Comparison of ENCODE assay signal across 19 cellular contexts in the genomic region with DNA sequence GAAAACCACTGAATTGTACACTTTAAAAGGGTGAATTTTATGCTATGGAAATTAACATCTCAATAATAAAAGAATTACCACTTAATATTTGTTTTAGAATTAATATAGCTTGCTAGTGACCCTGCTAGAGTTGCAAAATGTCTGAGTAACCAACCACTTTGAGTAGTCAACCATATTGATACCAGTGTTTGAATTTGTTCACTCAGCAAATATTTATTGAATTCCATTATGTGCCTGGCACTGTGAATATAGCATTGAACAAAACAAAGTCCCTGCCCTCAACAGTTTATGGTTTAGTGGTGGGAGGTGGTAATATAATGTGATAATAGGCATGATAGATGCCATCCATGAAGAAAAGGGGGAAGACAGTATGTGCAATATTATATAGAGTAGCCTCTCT. TPM values are rescaled to one million over a fixed set of nuclear protein-coding genes. Genes with fewer than 3 reads are reported as not detected.
DNase-seq lines count a peak whose midpoint lies in the region; ATAC-seq, FAIRE-seq and TF ChIP-seq lines count a peak whose summit lies in the region.
"Had no signal": no experiment of that assay in that cellular context is flagged by ENCODE, and none has a peak within 500 bp of the region (broad histone marks: within the 10 kb centered on the region; RNA-seq: fewer than 3 reads in every experiment).

No MANE protein-coding gene starts in this region.

- peaks cover 10% of the 10 kb centered on the region; the same call in 1 of the 3 replicates for H3K4me1 ChIP-seq in A549
- peaks cover 24% of the 10 kb centered on the region for H3K4me1 ChIP-seq in DND-41 (ENCODE audit: insufficient read depth, low read length)
- peaks cover 1% of the 10 kb centered on the region for H3K4me1 ChIP-seq in IMR-90 (ENCODE audit: control insufficient read depth, insufficient read depth, low read length)
- H3K4me1 ChIP-seq in K562 (replicated peaks in 1 of 2; ENCODE audit: control insufficient read depth in 2 of 2, insufficient read depth in 2 of 2, low read length in 2 of 2), result peaks cover 0 to 4% of the 10 kb centered on the region in 2 experiments; a peak in 3 of 5 replicates
- H3K4me1 ChIP-seq in SJCRH30, result no peaks in the 10 kb centered on the region

- H3K4ac ChIP-seq in IMR-90 (ENCODE audit: low read depth, low read length), result no peak overlapping the region

- no peak overlapping the region for H2BK15ac ChIP-seq in IMR-90 (ENCODE audit: low read depth, low read length)

- FAIRE-seq in A549 (lab: Jason Lieb, UNC) (no peak), K562 (lab: Jason Lieb, UNC) (no peak)
- FAIRE-seq: GM12878, GM18507 had no signal

- no peak overlapping the region for H4K5ac ChIP-seq in IMR-90 (ENCODE audit: low read depth, low read length)

- no peak overlapping the region for H2AK9ac ChIP-seq in IMR-90 (replicated peaks; ENCODE audit: low read depth, low read length, poor library complexity)

- no peak for TF ChIP-seq POLR2A in A549 (IDR thresholded peaks at IDR 0.05; ENCODE audit: low read length)
- no peak for TF ChIP-seq POLR2A in IMR-90 (IDR thresholded peaks at IDR 0.05; ENCODE audit: low read depth, low read length)
- no peak for TF ChIP-seq POLR2A in K562 (conservative IDR thresholded peaks at IDR 0.05)

- H2AFZ ChIP-seq in DND-41 (ENCODE audit: low read depth, low read length) (no peak overlapping the region), IMR-90 (replicated peaks; ENCODE audit: low read length, poor library complexity) (no peak overlapping the region), K562 (ENCODE audit: low read depth, low read length) (no peak overlapping the region)
- H2AFZ ChIP-seq: GM23338 had no signal

- H3K27ac ChIP-seq in A549, result no peak overlapping the region
- H3K27ac ChIP-seq in DND-41 (ENCODE audit: low read length), result no peak overlapping the region
- H3K27ac ChIP-seq in IMR-90 (ENCODE audit: insufficient read depth, low read length), result no peak overlapping the region
- no peak overlapping the region for H3K27ac ChIP-seq in K562 (ENCODE audit: extremely low read depth, low read depth, low read length)
- no peak overlapping the region for H3K27ac ChIP-seq in SJCRH30

- H3K9ac ChIP-seq in DND-41 (ENCODE audit: low read depth, low read length) (no peak overlapping the region), IMR-90 (ENCODE audit: low read depth, low read length) (no peak overlapping the region), K562 (ENCODE audit: insufficient read depth in 1 of 2, low read depth in 2 of 2, low read length in 2 of 2) (no peak overlapping the region)

- H2BK5ac ChIP-seq in IMR-90 (ENCODE audit: low read depth, low read length, poor library complexity, severe bottlenecking), result no peak overlapping the region

- in situ Hi-C loops in IMR-90 (cut with MboI; ENCODE audit: low sequenced_read_pairs) (no loop called here), K562 (cut with MboI) (no loop called here)

- CTCF ChIA-PET in A549 (lab: Yijun Ruan, JAX) (interaction anchor here (0.6 kb wide), 1 partner anchor 157 kb away, joined by 4 read pairs; no protein-coding TSS in a partner anchor), IMR-90 (lab: Yijun Ruan, JAX) (no interaction called here), K562 (lab: Yijun Ruan, JAX; ENCODE audit: low intra/inter-chr PET ratio) (no interaction called here)

- no peak for TF ChIP-seq CTCF in A549 (IDR thresholded peaks at IDR 0.05)
- no peak for TF ChIP-seq CTCF in DND-41 (IDR thresholded peaks at IDR 0.05; ENCODE audit: borderline replicate concordance, extremely low read depth, low read length, poor library complexity, severe bottlenecking)
- no peak for TF ChIP-seq CTCF in IMR-90 (conservative IDR thresholded peaks at IDR 0.05; ENCODE audit: low read depth, low read length)
- TF ChIP-seq CTCF in K562 (IDR thresholded peaks at IDR 0.05 in 2 of 3, conservative IDR thresholded peaks at IDR 0.05 in 1 of 3; ENCODE audit: insufficient read depth in 2 of 3, low read depth in 1 of 3, low read length in 3 of 3), result no peak

- no peak overlapping the region for H3K14ac ChIP-seq in IMR-90 (replicated peaks; ENCODE audit: low read depth, low read length)

- H3K36me3 ChIP-seq in DND-41 (ENCODE audit: insufficient read depth, low read length) (peaks cover 79% of the 10 kb centered on the region), IMR-90 (ENCODE audit: control insufficient read depth, insufficient read depth, low read length) (peaks cover 4% of the 10 kb centered on the region), K562 (ENCODE audit: control insufficient read depth, insufficient read depth, low read length) (peaks cover 79% of the 10 kb centered on the region), SJCRH30 (peaks cover 67% of the 10 kb centered on the region)

- dilution Hi-C loops in IMR-90 (cut with HindIII; ENCODE audit: low sequenced_read_pairs, unreplicated experiment), result no loop called here

- H4K20me1 ChIP-seq in DND-41 (ENCODE audit: insufficient read depth, low read length), result peaks cover 38% of the 10 kb centered on the region; the same call in 1 of the 2 replicates
- H4K20me1 ChIP-seq in IMR-90 (ENCODE audit: insufficient read depth, low read length), result peaks cover 4% of the 10 kb centered on the region; the same call in 1 of the 2 replicates
- H4K20me1 ChIP-seq in K562 (replicated peaks; ENCODE audit: control insufficient read depth, insufficient read depth, low read length), result 0 out of 2 replicates have a peak, but pooled peaks cover 3% of the 10 kb centered on the region

- H3K18ac ChIP-seq in IMR-90 (ENCODE audit: low read depth, low read length), result no peak overlapping the region

- POLR2A ChIA-PET in A549 (lab: Yijun Ruan, JAX), result no interaction called here
- POLR2A ChIA-PET in IMR-90 (lab: Charles Lee; ENCODE audit: unreplicated experiment), result no interaction called here
- POLR2A ChIA-PET in K562 (lab: Yijun Ruan, JAX), result interaction anchor here (2.2 kb wide), 1 partner anchor 10 kb away, joined by 14 read pairs; no protein-coding TSS in a partner anchor

- H3K27me3 ChIP-seq in DND-41 (ENCODE audit: insufficient read depth, low read length, poor library complexity), result no peaks in the 10 kb centered on the region
- H3K27me3 ChIP-seq in IMR-90 (ENCODE audit: control insufficient read depth, insufficient read depth, low read length), result no peaks in the 10 kb centered on the region
- H3K27me3 ChIP-seq in K562 (ENCODE audit: control insufficient read depth in 2 of 2, insufficient read depth in 2 of 2, low read length in 2 of 2), result no peaks in the 10 kb centered on the region
- H3K27me3 ChIP-seq in SJCRH30, result no peaks in the 10 kb centered on the region

- TF ChIP-seq RAD21 in A549 (conservative IDR thresholded peaks at IDR 0.05 in 1 of 2, IDR thresholded peaks at IDR 0.05 in 1 of 2) (no peak), IMR-90 (IDR thresholded peaks at IDR 0.05; ENCODE audit: low read length) (no peak), K562 (CRISPR knock-in tag; conservative IDR thresholded peaks at IDR 0.05 in 1 of 2, IDR thresholded peaks at IDR 0.05 in 1 of 2) (no peak)

- H3K56ac ChIP-seq in IMR-90 (ENCODE audit: extremely low read depth, insufficient read depth, low read length), result no peak overlapping the region

- H3K9me3 ChIP-seq in A549 (peaks cover 12% of the 10 kb centered on the region), DND-41 (ENCODE audit: insufficient read depth, low read length, severe bottlenecking) (no peaks in the 10 kb centered on the region), IMR-90 (ENCODE audit: control insufficient read depth, insufficient read depth, low read length) (no peaks in the 10 kb centered on the region), K562 (replicated peaks; ENCODE audit: control insufficient read depth, insufficient read depth, low read depth, low read length) (no peaks in the 10 kb centered on the region; the same call in 1 of the 2 replicates), SJCRH30 (replicated peaks) (no peaks in the 10 kb centered on the region; the same call in 1 of the 2 replicates)
- H3K9me3 ChIP-seq: HAP-1 had no signal

- no peak overlapping the region for H2BK20ac ChIP-seq in IMR-90 (ENCODE audit: low read depth, low read length)

- DNase-seq in A549 (ENCODE audit: low read depth in 1 of 2, low spot score in 1 of 2) (no peak), DND-41 (no peak), IMR-90 (no peak), K562 (ENCODE audit: extremely low read depth in 1 of 4, low spot score in 3 of 4) (no peak), NCI-H2196 treated with DMSO at 0.1 percent for 48 hours (lab: John Stamatoyannopoulos, UW; ENCODE audit: unreplicated experiment) (no peak), mucosa of gallbladder (ENCODE audit: low spot score) (no peak), SJCRH30 (no peak)
- DNase-seq: 8988T; C1 segment of cervical spinal cord; CD4-positive, alpha-beta memory T cell; COR-L47; DMS153; EL; GDM1; HFFc6 had no signal

- TF ChIP-seq EP300 in A549 (IDR thresholded peaks at IDR 0.05) (no peak), K562 (IDR thresholded peaks at IDR 0.05; ENCODE audit: low read length) (no peak)

- no peak overlapping the region for H3K4me3 ChIP-seq in A549
- no peak overlapping the region for H3K4me3 ChIP-seq in DND-41 (ENCODE audit: low read depth in 1 of 2, low read length in 2 of 2)
- H3K4me3 ChIP-seq in IMR-90 (ENCODE audit: insufficient read depth, low read depth, low read length), result no peak overlapping the region
- no peak overlapping the region for H3K4me3 ChIP-seq in K562
- no peak overlapping the region for H3K4me3 ChIP-seq in SJCRH30
- H3K4me3 ChIP-seq: GM12878, GM23338, HAP-1 had no signal

- no peak overlapping the region for H3K23ac ChIP-seq in IMR-90 (ENCODE audit: low read depth, low read length)

- H3K79me1 ChIP-seq in IMR-90 (ENCODE audit: low read depth in 1 of 2, low read length in 2 of 2), result peaks cover 9 to 51% of the 10 kb centered on the region in 2 experiments

- no peak overlapping the region for H4K91ac ChIP-seq in IMR-90 (ENCODE audit: insufficient read depth, low read depth, low read length)

- no peak overlapping the region for H2BK120ac ChIP-seq in IMR-90 (ENCODE audit: low read depth, low read length)

- H3K4me2 ChIP-seq in A549, result no peak overlapping the region
- peak overlapping the region; percentile 22; the same call in 1 of the 2 replicates for H3K4me2 ChIP-seq in DND-41 (ENCODE audit: insufficient read depth, low read length)
- H3K4me2 ChIP-seq in IMR-90 (ENCODE audit: low read depth, low read length), result no peak overlapping the region
- H3K4me2 ChIP-seq in K562 (ENCODE audit: insufficient read depth, low read length), result no peak overlapping the region
- H3K4me2 ChIP-seq: GM23338 had no signal

- BruUV-seq in IMR-90 (replicated peaks; lab: Mats Ljungman, UMichigan), result no TSS peak
- TSS peak; percentile 0 for BruUV-seq in K562 (replicated peaks; lab: Mats Ljungman, UMichigan)

- H3K79me2 ChIP-seq in DND-41 (ENCODE audit: insufficient read depth, low read length), result peaks cover 66% of the 10 kb centered on the region
- peaks cover 67% of the 10 kb centered on the region for H3K79me2 ChIP-seq in K562 (ENCODE audit: control insufficient read depth, insufficient read depth, low read length)

- no peak overlapping the region for H4K8ac ChIP-seq in IMR-90 (ENCODE audit: low read depth in 2 of 2, low read length in 2 of 2)

- ATAC-seq in A549, result no peak
- ATAC-seq in DND-41 (ENCODE audit: insufficient read depth, low read depth), result no peak
- ATAC-seq in IMR-90 (ENCODE audit: low read depth), result no peak
- no peak for ATAC-seq in K562
- ATAC-seq: GM12878, GM23338 had no signal

- no peak overlapping the region for H2AK5ac ChIP-seq in IMR-90 (ENCODE audit: low read depth, low read length)

- H3K9me1 ChIP-seq in IMR-90 (ENCODE audit: insufficient read depth, low read length), result peaks cover 3% of the 10 kb centered on the region; the same call in 1 of the 2 replicates
- no peaks in the 10 kb centered on the region for H3K9me1 ChIP-seq in K562 (ENCODE audit: control insufficient read depth, insufficient read depth, low read length)

- intact Hi-C loops in IMR-90 (cut with micrococcal nuclease), result no loop called here
- intact Hi-C loops in K562 (cut with micrococcal nuclease), result no loop called here

RNA-seq across cellular contexts. Expression of a gene that starts 4.6 kb away (rescaled TPM):
- polyA plus RNA-seq in A549 (2011; rRNA removed) (45.8 and 66.3 TPM in 2 replicates), A549 (2017; fragmentation: RNase III; extraction: RNeasy Plus Mini Kit Qiagen cat#74134 plus additional on column Dnase treatment) (204 to 221 TPM (median 204 TPM) in 3 replicates), IMR-90 (2012; rRNA removed) (27.4 and 27.9 TPM in 2 replicates), K562 (2011; rRNA removed) (37.9 and 54.6 TPM in 2 replicates), K562 (2014; fragmentation: Illumina TruSeq; extraction: Trizol) (91.4 and 93.6 TPM in 2 replicates), K562 (2014; fragmentation: Nextera tagmentation; extraction: Ambion mirVana) (100 to 1,000 TPM; 181 to 205 TPM), K562 (2014; rRNA removed) (76.0 and 80.5 TPM in 2 replicates)
- 105 and 161 TPM in 2 replicates for polyA plus RNA-seq in A549 (2012; cell fraction: cytosol; rRNA removed)
- 22.7 and 23.3 TPM in 2 replicates for polyA plus RNA-seq in A549 (2012; cell fraction: nucleus; rRNA removed)
- 15.3 and 16.7 TPM in 2 replicates for polyA minus RNA-seq in A549 (2011; rRNA and poly(A)+ RNA removed)
- total RNA-seq in IMR-90 (2012; rRNA removed) (5.0 and 16.1 TPM in 2 replicates), K562 (2014; rRNA removed) (70.4 and 83.6 TPM in 2 replicates), K562 (2014; rRNA removed; fragmentation: Illumina TruSeq; extraction: Trizol) (99.2 and 103 TPM in 2 replicates), K562 (2015; rRNA removed; fragmentation: Illumina TruSeq; extraction: Trizol) (104 and 118 TPM in 2 replicates), K562 (2021) (66.1 and 67.0 TPM in 2 replicates), mucosa of gallbladder (10.9 TPM)
- 10.6 and 17.5 TPM in 2 replicates for polyA plus RNA-seq in IMR-90 (2012; cell fraction: cytosol; rRNA removed)
- polyA plus RNA-seq in IMR-90 (2012; cell fraction: nucleus; rRNA removed; ENCODE audit: low replicate concordance), result 2.8 and 8.7 TPM in 2 replicates
- 9.0 and 33.7 TPM in 2 replicates for total RNA-seq in K562 (2011; cell fraction: chromatin; rRNA removed; ENCODE audit: low replicate concordance)
- 10.5 and 13.9 TPM in 2 replicates for total RNA-seq in K562 (2011; cell fraction: nucleolus; rRNA removed)
- total RNA-seq in K562 (2011; cell fraction: nucleoplasm; rRNA removed), result 25.7 and 45.3 TPM in 2 replicates
- polyA plus RNA-seq in K562 (2011; cell fraction: cytosol; rRNA removed), result 20.2 and 20.6 TPM in 2 replicates
- 16.8 and 27.8 TPM in 2 replicates for polyA plus RNA-seq in K562 (2011; cell fraction: nucleus; rRNA removed)
- 49.0 and 177 TPM in 2 replicates for polyA plus RNA-seq in K562 (2012)
- polyA minus RNA-seq in K562 (2011; rRNA and poly(A)+ RNA removed), result 21.5 and 26.0 TPM in 2 replicates
- polyA minus RNA-seq in K562 (2011; cell fraction: cytosol; rRNA and poly(A)+ RNA removed), result 11.4 and 20.6 TPM in 2 replicates
- polyA minus RNA-seq in K562 (2011; cell fraction: nucleus; rRNA and poly(A)+ RNA removed), result 13.6 and 22.9 TPM in 2 replicates
- 64.2 and 67.8 TPM in 2 replicates for total RNA-seq in SJCRH30 (2014; rRNA removed; shearing (Covaris generic))
